Comparison of ENCODE assay signal across 8 cellular contexts in genomic region chr20:44885392-44886275, GRCh38. TPM values are rescaled to one million over a fixed set of nuclear protein-coding genes. Genes with fewer than 3 reads are reported as not detected.
DNase-seq lines count a peak whose midpoint lies in the region; ATAC-seq, FAIRE-seq and TF ChIP-seq lines count a peak whose summit lies in the region.

Gene YWHAB, plus strand, starts transcription at chr20:44885705. Its CDS starts 15,829 bp downstream, at chr20:44901534.

- H3K9me3 ChIP-seq in body of pancreas (no peaks in the 10 kb centered on the region), gastrocnemius medialis (no peaks in the 10 kb centered on the region)

- TF ChIP-seq CTCF in body of pancreas (IDR thresholded peaks at IDR 0.05) (peak in 4 of 7 experiments; percentile 8 to 23 (median 16)), gastrocnemius medialis (IDR thresholded peaks at IDR 0.05 in 4 of 5, conservative IDR thresholded peaks at IDR 0.05 in 1 of 5) (peak in 3 of 5 experiments; percentile 8 to 19 (median 9))

- intact Hi-C loops in body of pancreas (cut with DNase I), result no loop called here
- intact Hi-C loops in gastrocnemius medialis (cut with DNase I; ENCODE audit: low total_unique reads), result loop anchor here (2.0 to 10.0 kb wide), 2 partner anchors 75 to 671 kb away; partner anchors contain the start of genes OSER1 and TOMM34

- ATAC-seq in GM18519 (IDR thresholded peaks at IDR 0.05; ENCODE audit: low FRiP score, unreplicated experiment) (peak; percentile 68), HG03060 (IDR thresholded peaks at IDR 0.05; ENCODE audit: low read depth, unreplicated experiment) (peak; percentile 57), body of pancreas (peak; percentile 99), gastrocnemius medialis (peak; percentile 97 to 98)

- H3K27me3 ChIP-seq in body of pancreas, result no peaks in the 10 kb centered on the region
- no peaks in the 10 kb centered on the region for H3K27me3 ChIP-seq in gastrocnemius medialis

- FAIRE-seq in TTC549 (lab: Jason Lieb, UNC), result peak; percentile 70

- 1% methylated on average over 35 to 88 of the region's 89 CpGs for WGBS in body of pancreas, 2 donors

- H3K36me3 ChIP-seq in body of pancreas (replicated peaks in 1 of 2; ENCODE audit: insufficient read depth in 1 of 2, low read depth in 2 of 2) (no peaks in the 10 kb centered on the region), gastrocnemius medialis (no peaks in the 10 kb centered on the region)

- in situ Hi-C loops in gastrocnemius medialis (cut with MboI; ENCODE audit: low sequenced_read_pairs in 4 of 4), result no loop called here

- H3K4me3 ChIP-seq in body of pancreas, result peak within 1 kb of the TSS; percentile 76 to 80
- H3K4me3 ChIP-seq in gastrocnemius medialis, result peak within 1 kb of the TSS; percentile 74 to 96 (median 80)

- DNase-seq in 8988T (peak; percentile 83), NCI-H2107 treated with DMSO at 0.1 percent for 48 hours (lab: John Stamatoyannopoulos, UW; ENCODE audit: unreplicated experiment) (peak; percentile 80), body of pancreas (peak; percentile 98 to 99 (median 98)), iPS DF 4.7 (ENCODE audit: extremely low read depth, low spot score) (peak; percentile 71), gastrocnemius medialis (peak; percentile 97)

- H3K4me1 ChIP-seq in body of pancreas (peaks cover 47% of the 10 kb centered on the region), gastrocnemius medialis (peaks cover 29 to 39% of the 10 kb centered on the region in 2 donors)

- peak within 1 kb of the TSS; percentile 85 to 96 (median 94) for H3K27ac ChIP-seq in body of pancreas
- H3K27ac ChIP-seq in gastrocnemius medialis, result peak within 1 kb of the TSS; percentile 84 to 97 (median 92)

- TF ChIP-seq POLR2A in body of pancreas (IDR thresholded peaks at IDR 0.05) (peak; percentile 72 to 87 (median 83)), gastrocnemius medialis (IDR thresholded peaks at IDR 0.05) (peak; percentile 70 to 80)

RNA-seq across cellular contexts. Expression of gene YWHAB, which starts in this region (rescaled TPM):
- total RNA-seq in body of pancreas (10 to 100 TPM; 49.3 to 64.9 TPM), gastrocnemius medialis (10 to 100 TPM; 73.2 to 77.9 (median 75.2) TPM)

Comparison
In these comparisons a context has a peak if more than half of its experiments do, and no peak if none do; other contexts are left out.
1. Peak in every context shown above with its lines: DNase-seq, ATAC-seq, H3K4me3 ChIP-seq and H3K27ac ChIP-seq.